18 cellular contexts compared by ENCODE assay signal in the genomic region with DNA sequence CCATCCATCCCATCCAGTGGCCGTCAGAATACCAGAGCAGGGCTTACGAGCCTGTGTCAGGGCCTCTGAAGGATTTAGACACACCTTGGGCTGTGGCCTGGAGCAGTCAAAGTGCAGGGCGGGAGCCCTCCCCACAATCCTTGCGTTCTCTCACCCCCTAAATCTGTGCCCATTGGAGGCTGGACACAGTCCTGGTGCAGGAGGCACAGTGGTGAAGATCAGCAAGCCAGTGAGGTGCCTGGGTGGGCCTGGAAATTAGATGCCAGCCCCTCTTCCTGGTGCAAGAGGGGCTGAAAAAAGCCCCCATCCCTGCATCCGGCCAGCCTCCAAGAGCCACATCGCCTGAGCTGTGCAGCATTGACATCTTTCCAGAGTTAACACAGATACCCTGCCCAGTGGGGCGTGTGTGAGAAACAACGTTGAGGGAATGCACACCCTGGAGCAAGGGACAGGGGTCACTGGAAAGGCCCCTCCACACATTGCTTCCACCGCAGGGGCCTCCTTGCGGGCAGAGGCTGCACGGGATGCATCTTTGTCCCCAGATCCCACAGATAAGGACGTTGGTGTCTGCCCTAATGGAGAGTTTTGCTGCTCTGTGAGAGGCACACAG.
DNase-seq lines count a peak whose midpoint lies in the region; ATAC-seq and TF ChIP-seq lines count a peak whose summit lies in the region.
"Had no signal": no experiment of that assay in that cellular context is flagged by ENCODE, and none has a peak within 500 bp of the region (broad histone marks: within the 10 kb centered on the region; RNA-seq: fewer than 3 reads in every experiment).

No MANE protein-coding gene starts in this region.

- H3K4me3 ChIP-seq in endodermal cell (ENCODE audit: low read length) (no peak overlapping the region), neural cell (ENCODE audit: low read length) (no peak overlapping the region)

- peak; percentile 38 for DNase-seq in activated CD8-positive, alpha-beta memory T cell treated with anti-CD3 and anti-CD28 coated beads for 24 hours
- DNase-seq in activated CD8-positive, alpha-beta memory T cell treated with anti-CD3 and anti-CD28 coated beads, Interleukin-2, amount 50 U/mL, for 4 hours = no peak
- peak; percentile 43 for DNase-seq in endodermal cell
- DNase-seq in NOMO-1 treated with dmso at 0.1 percent for 144 hours (lab: John Stamatoyannopoulos, UW; ENCODE audit: unreplicated experiment) = no peak
- DNase-seq in NCI-H510A (lab: John Stamatoyannopoulos, UW) = no peak
- DNase-seq: COR-L47, DMS153, DMS79 treated with DMSO at 0.1 percent for 48 hours, EL, GDM1, HCEC 1CT, HFFc6 had no signal

- H3K4me2 ChIP-seq in neural cell (ENCODE audit: low read length) = no peak overlapping the region

- no peaks in the 10 kb centered on the region for H3K4me1 ChIP-seq in endodermal cell (ENCODE audit: control insufficient read depth, insufficient read depth, low read length)

- no peak overlapping the region for H2AFZ ChIP-seq in neural cell (ENCODE audit: low read depth, low read length)

- H3K9ac ChIP-seq in endodermal cell (ENCODE audit: extremely low read depth, low read length, poor library complexity, severe bottlenecking) (no peak overlapping the region), neural cell (ENCODE audit: low read length) (no peak overlapping the region)

- ATAC-seq in GM19455 (IDR thresholded peaks at IDR 0.05; ENCODE audit: unreplicated experiment) (no peak), HG03457 (IDR thresholded peaks at IDR 0.05; ENCODE audit: unreplicated experiment) (no peak)
- ATAC-seq: CD8-positive, alpha-beta T cell had no signal

- H3K9me3 ChIP-seq in endodermal cell (ENCODE audit: control insufficient read depth, low read length) (no peaks in the 10 kb centered on the region), neural cell (ENCODE audit: low read length) (no peaks in the 10 kb centered on the region)

- H3K79me2 ChIP-seq in neural cell (replicated peaks; ENCODE audit: insufficient read depth, low read length) = no peaks in the 10 kb centered on the region

- H3K4me3 Mint-ChIP-seq in endodermal cell = no peak overlapping the region
- H3K4me3 Mint-ChIP-seq: CD14-positive monocyte; CD8-positive, alpha-beta T cell; HFFc6 had no signal

- H3K27me3 Mint-ChIP-seq in endodermal cell (ENCODE audit: insufficient read depth) = peaks cover under 1% of the 10 kb centered on the region

- H3K4me1 Mint-ChIP-seq in endodermal cell = no peaks in the 10 kb centered on the region
- H3K4me1 Mint-ChIP-seq: CD14-positive monocyte had no signal

- H3K36me3 ChIP-seq in endodermal cell (ENCODE audit: control insufficient read depth, insufficient read depth, low read length) = no peaks in the 10 kb centered on the region
- no peaks in the 10 kb centered on the region for H3K36me3 ChIP-seq in neural cell (ENCODE audit: insufficient read depth, low read length)

- no peak for TF ChIP-seq RAD21 in neural cell (conservative IDR thresholded peaks at IDR 0.05)

- peaks cover 37% of the 10 kb centered on the region for H3K9me3 Mint-ChIP-seq in endodermal cell
- H3K9me3 Mint-ChIP-seq: CD8-positive, alpha-beta T cell had no signal

- H3F3A ChIP-seq in neural cell (ENCODE audit: insufficient read depth, low read length, poor library complexity, severe bottlenecking) = no peaks in the 10 kb centered on the region

- 81 to 88% methylated on average over 10 to 12 of the region's 12 CpGs for WGBS in endodermal cell (ENCODE audit: insufficient coverage in 1 of 2, insufficient read length in 1 of 2), 2 experiments

- no peaks in the 10 kb centered on the region for H3K9me2 ChIP-seq in neural cell (ENCODE audit: insufficient read depth, low read length)

- H4K20me1 ChIP-seq in neural cell (ENCODE audit: insufficient read depth) = no peaks in the 10 kb centered on the region

- TF ChIP-seq EP300 in neural cell (conservative IDR thresholded peaks at IDR 0.05; ENCODE audit: poor library complexity, severe bottlenecking) = no peak

- no peak overlapping the region for H3K27ac Mint-ChIP-seq in endodermal cell
- H3K27ac Mint-ChIP-seq: CD8-positive, alpha-beta T cell; HFFc6 had no signal

- H3K27me3 ChIP-seq in endodermal cell (ENCODE audit: control insufficient read depth, insufficient read depth, low read length, poor library complexity, severe bottlenecking) = no peaks in the 10 kb centered on the region
- H3K27me3 ChIP-seq in neural cell (ENCODE audit: insufficient read depth, low read depth, low read length) = no peaks in the 10 kb centered on the region

- H3K27ac ChIP-seq in endodermal cell (ENCODE audit: low read depth, low read length) (no peak overlapping the region), neural cell (ENCODE audit: low read length) (peak overlapping the region; percentile 26)
- H3K27ac ChIP-seq: 22Rv1 had no signal

- no peak for TF ChIP-seq CTCF in endodermal cell (conservative IDR thresholded peaks at IDR 0.05)
- no peak for TF ChIP-seq CTCF in neural cell (IDR thresholded peaks at IDR 0.05; ENCODE audit: poor library complexity, severe bottlenecking)

- peaks cover 3% of the 10 kb centered on the region for H3K36me3 Mint-ChIP-seq in endodermal cell (ENCODE audit: low read depth)
- H3K36me3 Mint-ChIP-seq: CD14-positive monocyte; CD8-positive, alpha-beta T cell had no signal

TF ChIP-seq in neural cell, 6 proteins besides CTCF, POLR2A, EP300 and RAD21:
- TF ChIP-seq, protein P1, sequence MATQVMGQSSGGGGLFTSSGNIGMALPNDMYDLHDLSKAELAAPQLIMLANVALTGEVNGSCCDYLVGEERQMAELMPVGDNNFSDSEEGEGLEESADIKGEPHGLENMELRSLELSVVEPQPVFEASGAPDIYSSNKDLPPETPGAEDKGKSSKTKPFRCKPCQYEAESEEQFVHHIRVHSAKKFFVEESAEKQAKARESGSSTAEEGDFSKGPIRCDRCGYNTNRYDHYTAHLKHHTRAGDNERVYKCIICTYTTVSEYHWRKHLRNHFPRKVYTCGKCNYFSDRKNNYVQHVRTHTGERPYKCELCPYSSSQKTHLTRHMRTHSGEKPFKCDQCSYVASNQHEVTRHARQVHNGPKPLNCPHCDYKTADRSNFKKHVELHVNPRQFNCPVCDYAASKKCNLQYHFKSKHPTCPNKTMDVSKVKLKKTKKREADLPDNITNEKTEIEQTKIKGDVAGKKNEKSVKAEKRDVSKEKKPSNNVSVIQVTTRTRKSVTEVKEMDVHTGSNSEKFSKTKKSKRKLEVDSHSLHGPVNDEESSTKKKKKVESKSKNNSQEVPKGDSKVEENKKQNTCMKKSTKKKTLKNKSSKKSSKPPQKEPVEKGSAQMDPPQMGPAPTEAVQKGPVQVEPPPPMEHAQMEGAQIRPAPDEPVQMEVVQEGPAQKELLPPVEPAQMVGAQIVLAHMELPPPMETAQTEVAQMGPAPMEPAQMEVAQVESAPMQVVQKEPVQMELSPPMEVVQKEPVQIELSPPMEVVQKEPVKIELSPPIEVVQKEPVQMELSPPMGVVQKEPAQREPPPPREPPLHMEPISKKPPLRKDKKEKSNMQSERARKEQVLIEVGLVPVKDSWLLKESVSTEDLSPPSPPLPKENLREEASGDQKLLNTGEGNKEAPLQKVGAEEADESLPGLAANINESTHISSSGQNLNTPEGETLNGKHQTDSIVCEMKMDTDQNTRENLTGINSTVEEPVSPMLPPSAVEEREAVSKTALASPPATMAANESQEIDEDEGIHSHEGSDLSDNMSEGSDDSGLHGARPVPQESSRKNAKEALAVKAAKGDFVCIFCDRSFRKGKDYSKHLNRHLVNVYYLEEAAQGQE (IDR thresholded peaks at IDR 0.05; ENCODE audit: borderline replicate concordance) = no peak
- TF ChIP-seq EZH2 (IDR thresholded peaks at IDR 0.05; ENCODE audit: borderline replicate concordance, insufficient read depth, low read length, poor library complexity, severe bottlenecking) (no peak), SMC3 (conservative IDR thresholded peaks at IDR 0.05; ENCODE audit: poor library complexity) (no peak), TAF1 (IDR thresholded peaks at IDR 0.05; ENCODE audit: low read depth) (no peak), POLR2AphosphoS5 (IDR thresholded peaks at IDR 0.05) (no peak), MXI1 (conservative IDR thresholded peaks at IDR 0.05; ENCODE audit: poor library complexity, severe bottlenecking) (no peak)

Comparison
In these comparisons a context has a peak if more than half of its experiments do, and no peak if none do; other contexts are left out.
1. DNase-seq: peak in activated CD8-positive, alpha-beta memory T cell treated with anti-CD3 and anti-CD28 coated beads for 24 hours (single experiment) and endodermal cell (single experiment); none in activated CD8-positive, alpha-beta memory T cell treated with anti-CD3 and anti-CD28 coated beads, Interleukin-2, amount 50 U/mL, for 4 hours (single experiment), NOMO-1 treated with dmso at 0.1 percent for 144 hours (single experiment) and NCI-H510A (single experiment).